In the genomic region with DNA sequence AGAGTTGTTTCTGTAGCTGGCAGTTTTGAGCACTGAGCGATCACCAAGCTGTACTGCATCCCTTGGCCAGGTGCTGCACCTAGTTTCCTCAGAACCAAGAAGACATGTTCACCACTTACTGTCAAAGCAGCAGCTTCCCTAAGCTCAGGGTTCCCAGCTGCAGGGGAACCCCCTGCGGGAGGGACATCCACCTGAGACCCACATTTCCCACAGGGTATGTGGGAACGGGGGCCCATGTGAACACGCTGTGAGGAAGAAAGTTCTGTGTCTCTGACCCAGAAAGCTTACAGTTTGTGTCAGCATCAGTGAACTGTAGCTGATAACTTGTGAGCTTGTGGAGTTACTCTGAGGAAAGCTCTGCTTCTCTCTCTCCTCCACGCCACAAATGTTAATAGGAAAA, we compare ENCODE assay signal across 19 cellular contexts.
DNase-seq lines count a peak whose midpoint lies in the region; ATAC-seq, FAIRE-seq and TF ChIP-seq lines count a peak whose summit lies in the region.
"Had no signal": no experiment of that assay in that cellular context is flagged by ENCODE, and none has a peak within 500 bp of the region (broad histone marks: within the 10 kb centered on the region; RNA-seq: fewer than 3 reads in every experiment).

No MANE protein-coding gene starts in this region.

- H3K27ac ChIP-seq in BLaER1 (no peak overlapping the region), GM12878 (ENCODE audit: control insufficient read depth, insufficient read depth) (no peak overlapping the region), trophoblast cell (ENCODE audit: low read depth, low read length) (no peak overlapping the region), tibial nerve (no peak overlapping the region)
- H3K27ac ChIP-seq: 22Rv1 had no signal

- RAD21 ChIA-PET in GM12878 (lab: Charles Lee; ENCODE audit: unreplicated experiment) = interaction anchor here (0.7 to 4.3 kb wide), 28 partner anchors 8 to 731 kb away, joined by 3 to 46 read pairs (median 4); no protein-coding TSS in a partner anchor

- H3K4me2 ChIP-seq in BLaER1 (peak overlapping the region; percentile 33), GM12878 (ENCODE audit: control insufficient read depth, insufficient read depth) (no peak overlapping the region), trophoblast cell (ENCODE audit: low read length) (no peak overlapping the region)

- H3K79me1 ChIP-seq in trophoblast cell (ENCODE audit: low read length) = peaks cover 4% of the 10 kb centered on the region

- WGBS in GM12878 (ENCODE audit: insufficient coverage, insufficient replicate concordance, low lambda C conversion rate, missing lambda C conversion rate) = 19% methylated on average over 5 of the region's 5 CpGs
- no CpG with 5 or more reads among the region's 5 CpGs for WGBS in trophoblast cell (ENCODE audit: extremely low coverage, insufficient coverage, insufficient read length)
- 84 to 86% methylated on average over 5 of the region's 5 CpGs for WGBS in tibial nerve, 2 donors

- CTCF ChIA-PET in GM12878 (lab: Yijun Ruan, JAX) = interaction anchor here (0.8 to 4.7 kb wide), 14 partner anchors 12 to 823 kb away, joined by 3 to 57 read pairs (median 3); a partner anchor contains a TSS

- SMC1A ChIA-PET in GM12878 (lab: Charles Lee; ENCODE audit: uncharacterized antibody, unreplicated experiment) = interaction anchor here (0.7 to 4.7 kb wide), 31 partner anchors 10 to 829 kb away, joined by 3 to 55 read pairs (median 4); a partner anchor contains a TSS

- no peak overlapping the region for H2BK5ac ChIP-seq in trophoblast cell (ENCODE audit: low read depth, low read length, poor library complexity)

- H3K27me3 ChIP-seq in BLaER1 (no peaks in the 10 kb centered on the region), GM12878 (replicated peaks in 1 of 2; ENCODE audit: control insufficient read depth in 2 of 2, insufficient read depth in 2 of 2, low read length in 1 of 2) (no peaks in the 10 kb centered on the region), trophoblast cell (ENCODE audit: insufficient read depth, low read length) (no peaks in the 10 kb centered on the region), tibial nerve (no peaks in the 10 kb centered on the region)

- no peak overlapping the region for H4K91ac ChIP-seq in trophoblast cell (ENCODE audit: low read depth, low read length)

- H2BK12ac ChIP-seq in trophoblast cell (ENCODE audit: low read length) = no peak overlapping the region

- H4K20me1 ChIP-seq in BLaER1 (no peaks in the 10 kb centered on the region), GM12878 (ENCODE audit: control insufficient read depth, insufficient read depth) (no peaks in the 10 kb centered on the region)

- POLR2A ChIA-PET in GM12878 (lab: Charles Lee) = interaction anchor here (0.7 kb wide), 1 partner anchor 299 kb away, joined by 4 read pairs; no protein-coding TSS in a partner anchor

- peak; percentile 32 for ATAC-seq in GM18868 (IDR thresholded peaks at IDR 0.05; ENCODE audit: unreplicated experiment)
- ATAC-seq in GM12878 = peak; percentile 44
- no peak for ATAC-seq in HG02610 (IDR thresholded peaks at IDR 0.05; ENCODE audit: unreplicated experiment)

- TF ChIP-seq CTCF in GM12878 (IDR thresholded peaks at IDR 0.05 in 2 of 3, conservative IDR thresholded peaks at IDR 0.05 in 1 of 3; ENCODE audit: control insufficient read depth in 2 of 3, extremely low read depth in 1 of 3, insufficient read depth in 1 of 3, low read depth in 3 of 3, low read length in 3 of 3) = no peak
- no peak for TF ChIP-seq CTCF in tibial nerve (IDR thresholded peaks at IDR 0.05)

- TF ChIP-seq RAD21 in GM12878 (IDR thresholded peaks at IDR 0.05; ENCODE audit: insufficient read depth, low read depth, low read length) = no peak

- H3K9ac ChIP-seq in BLaER1 = no peak overlapping the region
- no peak overlapping the region for H3K9ac ChIP-seq in GM12878 (ENCODE audit: control insufficient read depth, insufficient read depth, low read length)
- H3K9ac ChIP-seq in trophoblast cell (ENCODE audit: low read length) = peak overlapping the region; percentile 23

- H2BK120ac ChIP-seq in trophoblast cell (ENCODE audit: insufficient read depth, low read length, poor library complexity) = no peak overlapping the region

- intact Hi-C loops in GM12878 (cut with micrococcal nuclease; ENCODE audit: unreplicated experiment) = no loop called here

- H4K12ac ChIP-seq in trophoblast cell (ENCODE audit: low read depth, low read length) = no peak overlapping the region

- H3K23ac ChIP-seq in trophoblast cell (ENCODE audit: low read length) = no peak overlapping the region

- H3K9me3 ChIP-seq in BLaER1 = no peaks in the 10 kb centered on the region
- no peaks in the 10 kb centered on the region for H3K9me3 ChIP-seq in GM12878 (replicated peaks; ENCODE audit: control insufficient read depth, insufficient read depth, low read length)
- H3K9me3 ChIP-seq in trophoblast cell (ENCODE audit: insufficient read depth, low read depth, low read length) = no peaks in the 10 kb centered on the region
- H3K9me3 ChIP-seq in tibial nerve = no peaks in the 10 kb centered on the region
- H3K9me3 ChIP-seq: HAP-1 had no signal

- H3K36me3 ChIP-seq in BLaER1 (no peaks in the 10 kb centered on the region), GM12878 (ENCODE audit: control insufficient read depth in 2 of 2, insufficient read depth in 2 of 2, low read length in 1 of 2) (no peaks in the 10 kb centered on the region), trophoblast cell (ENCODE audit: control insufficient read depth in 1 of 2, insufficient read depth in 2 of 2, low read length in 2 of 2) (no peaks in the 10 kb centered on the region), tibial nerve (no peaks in the 10 kb centered on the region)
- H3K36me3 ChIP-seq: HAP-1 had no signal

- H3K4me1 ChIP-seq in BLaER1 (peaks cover 12% of the 10 kb centered on the region), GM12878 (ENCODE audit: control insufficient read depth, insufficient read depth, low read length) (no peaks in the 10 kb centered on the region), trophoblast cell (ENCODE audit: control insufficient read depth in 1 of 2, insufficient read depth in 2 of 2, low read length in 2 of 2) (no peaks in the 10 kb centered on the region), tibial nerve (no peaks in the 10 kb centered on the region)
- H3K4me1 ChIP-seq: HAP-1 had no signal

- TF ChIP-seq EP300 in GM12878 (IDR thresholded peaks at IDR 0.05; ENCODE audit: borderline replicate concordance in 1 of 2, control insufficient read depth in 1 of 2, low read depth in 2 of 2, low read length in 2 of 2) (no peak), tibial nerve (IDR thresholded peaks at IDR 0.05) (no peak)

- FAIRE-seq in GM12878 (lab: Jason Lieb, UNC) = no peak
- FAIRE-seq: H54 had no signal

- H3K4ac ChIP-seq in trophoblast cell (ENCODE audit: low read depth, low read length) = no peak overlapping the region

- TF ChIP-seq POLR2A in GM12878 (IDR thresholded peaks at IDR 0.05; ENCODE audit: low read depth, low read length) (no peak), tibial nerve (IDR thresholded peaks at IDR 0.05) (no peak)

- H3K18ac ChIP-seq in trophoblast cell (ENCODE audit: low read length) = no peak overlapping the region

- H3K14ac ChIP-seq in trophoblast cell (ENCODE audit: low read length) = no peak overlapping the region

- BruUV-seq in GM12878 (replicated peaks; lab: Mats Ljungman, UMichigan) = no TSS peak

- no peak overlapping the region for H2AK5ac ChIP-seq in trophoblast cell (ENCODE audit: low read length)

- in situ Hi-C loops in GM12878 (cut with MboI) = loop anchor here (25.0 kb wide), 1 partner anchor 729 kb away; no protein-coding TSS in a partner anchor

- H3K4me3 ChIP-seq in BLaER1 (no peak overlapping the region), GM12878 (no peak overlapping the region), trophoblast cell (ENCODE audit: low read depth, low read length) (no peak overlapping the region), tibial nerve (no peak overlapping the region)
- H3K4me3 ChIP-seq: HAP-1 had no signal

- no peak for DNase-seq in GM12878 (ENCODE audit: low read depth, low spot score)
- no peak for DNase-seq in trophoblast cell
- no peak for DNase-seq in NCI-H2107 (lab: John Stamatoyannopoulos, UW)
- DNase-seq in tibial nerve (ENCODE audit: low spot score in 2 of 2) = no peak
- DNase-seq: C1 segment of cervical spinal cord; Calu3; CD4-positive, alpha-beta memory T cell; COR-L47; DMS53; DMS79 treated with DMSO at 0.1 percent for 48 hours; GF-D8; GOT3; HFFc6 had no signal

- H4K8ac ChIP-seq in trophoblast cell (ENCODE audit: low read depth, low read length) = no peak overlapping the region

- H3K79me2 ChIP-seq in GM12878 (ENCODE audit: control insufficient read depth, insufficient read depth, low read length) (no peaks in the 10 kb centered on the region), trophoblast cell (ENCODE audit: control insufficient read depth, insufficient read depth, low read length, poor library complexity) (no peaks in the 10 kb centered on the region)

- H2AFZ ChIP-seq in GM12878 (ENCODE audit: control insufficient read depth, low read depth, low read length) (no peak overlapping the region), trophoblast cell (ENCODE audit: insufficient read depth, low read length, poor library complexity) (no peak overlapping the region)

TF ChIP-seq in GM12878, 131 proteins besides CTCF, POLR2A, EP300 and RAD21 (continues in another document):
- TF ChIP-seq IKZF1 (conservative IDR thresholded peaks at IDR 0.05) (peak; percentile 58; the same call in 1 of the 2 replicates), SRF (IDR thresholded peaks at IDR 0.05; ENCODE audit: low read depth in 2 of 2, low read length in 2 of 2) (no peak), MTA2 (IDR thresholded peaks at IDR 0.05; ENCODE audit: low read depth) (peak; percentile 10; the same call in 1 of the 2 replicates), JUND (IDR thresholded peaks at IDR 0.05; ENCODE audit: low read depth, low read length) (no peak), EED (IDR thresholded peaks at IDR 0.05; ENCODE audit: low read depth) (no peak)
- TF ChIP-seq, protein P1, sequence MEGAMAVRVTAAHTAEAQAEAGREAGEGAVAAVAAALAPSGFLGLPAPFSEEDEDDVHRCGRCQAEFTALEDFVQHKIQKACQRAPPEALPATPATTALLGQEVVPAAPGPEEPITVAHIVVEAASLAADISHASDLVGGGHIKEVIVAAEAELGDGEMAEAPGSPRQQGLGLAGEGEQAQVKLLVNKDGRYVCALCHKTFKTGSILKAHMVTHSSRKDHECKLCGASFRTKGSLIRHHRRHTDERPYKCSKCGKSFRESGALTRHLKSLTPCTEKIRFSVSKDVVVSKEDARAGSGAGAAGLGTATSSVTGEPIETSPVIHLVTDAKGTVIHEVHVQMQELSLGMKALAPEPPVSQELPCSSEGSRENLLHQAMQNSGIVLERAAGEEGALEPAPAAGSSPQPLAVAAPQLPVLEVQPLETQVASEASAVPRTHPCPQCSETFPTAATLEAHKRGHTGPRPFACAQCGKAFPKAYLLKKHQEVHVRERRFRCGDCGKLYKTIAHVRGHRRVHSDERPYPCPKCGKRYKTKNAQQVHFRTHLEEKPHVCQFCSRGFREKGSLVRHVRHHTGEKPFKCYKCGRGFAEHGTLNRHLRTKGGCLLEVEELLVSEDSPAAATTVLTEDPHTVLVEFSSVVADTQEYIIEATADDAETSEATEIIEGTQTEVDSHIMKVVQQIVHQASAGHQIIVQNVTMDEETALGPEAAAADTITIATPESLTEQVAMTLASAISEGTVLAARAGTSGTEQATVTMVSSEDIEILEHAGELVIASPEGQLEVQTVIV (IDR thresholded peaks at IDR 0.05; ENCODE audit: borderline replicate concordance, partially characterized antibody) = no peak
